Comparison of ENCODE assay signal across 1 cellular context in the genomic region with DNA sequence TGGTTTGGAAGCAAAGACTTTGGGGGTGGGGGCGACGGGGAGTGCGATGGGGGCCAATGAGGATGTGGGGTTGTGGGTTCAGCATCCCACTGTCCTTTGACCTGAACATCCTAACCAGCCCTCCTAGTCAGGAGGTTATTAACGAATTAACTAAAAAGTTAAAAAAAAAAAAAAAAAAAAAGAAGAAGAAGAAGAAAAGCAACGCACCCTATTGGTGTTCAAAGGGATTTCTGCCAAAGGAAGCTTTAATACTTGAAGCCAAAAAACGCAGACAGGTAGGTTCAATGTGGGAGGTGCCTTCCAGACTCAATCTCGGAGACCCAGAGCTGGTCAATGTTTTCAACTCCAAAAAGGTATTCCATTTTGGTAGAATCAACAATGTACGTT.
A peak's percentile ranks its signal among the peaks of the same experiment; 100 is the strongest.
TF ChIP-seq lines count a peak whose summit lies in the region.

No MANE protein-coding gene starts in this region.

TF ChIP-seq in GM12878, 131 proteins besides CTCF, POLR2A, EP300 and RAD21:
- TF ChIP-seq ZNF384 (IDR thresholded peaks at IDR 0.05; ENCODE audit: borderline replicate concordance, low read depth, low read length) = peak; percentile 64
- no peak for TF ChIP-seq ZNF24 (IDR thresholded peaks at IDR 0.05)
